8 cellular contexts compared by ENCODE assay signal in the genomic region with DNA sequence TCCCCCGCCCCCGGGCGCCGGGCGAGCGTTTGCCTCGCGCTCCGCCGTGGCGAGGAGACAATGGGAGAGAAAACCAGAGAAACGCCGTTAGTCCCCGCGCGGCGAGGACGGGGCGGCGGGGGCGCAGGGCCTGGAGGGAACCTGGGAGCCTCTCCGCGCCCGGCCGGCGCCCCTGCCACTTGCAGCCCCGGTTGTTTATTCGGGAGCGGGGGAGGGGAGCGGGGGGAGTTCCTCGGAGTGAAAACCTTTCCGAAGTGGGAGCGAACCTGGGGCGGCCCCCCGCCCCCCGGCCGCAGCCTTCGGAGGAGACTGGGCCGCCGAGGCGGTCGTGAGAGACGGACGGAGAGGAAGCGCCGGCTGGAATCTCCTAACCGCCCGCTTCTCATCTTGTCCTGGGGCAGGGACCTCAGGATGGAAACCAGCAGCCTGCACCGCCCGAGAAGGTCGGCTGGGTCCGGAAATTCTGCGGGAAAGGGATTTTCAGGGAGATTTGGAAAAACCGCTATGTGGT. TPM values are rescaled to one million over a fixed set of nuclear protein-coding genes. Genes with fewer than 3 reads are reported as not detected.
A peak's percentile ranks its signal among the peaks of the same experiment; 100 is the strongest.
DNase-seq lines count a peak whose midpoint lies in the region; ATAC-seq and TF ChIP-seq lines count a peak whose summit lies in the region.

No MANE protein-coding gene starts in this region.

- intact Hi-C loops in CD4-positive, alpha-beta T cell (cut with DNase I, micrococcal nuclease), result loop anchor here (1.0 to 2.0 kb wide), 2 partner anchors 15 to 42 kb away; no protein-coding TSS in a partner anchor

- no peaks in the 10 kb centered on the region for H3K9me3 Mint-ChIP-seq in CD4-positive, alpha-beta T cell

- H3K27me3 Mint-ChIP-seq in CD4-positive, alpha-beta T cell, result no peaks in the 10 kb centered on the region

- peak overlapping the region; percentile 82 for H3K27ac ChIP-seq in CD4-positive, alpha-beta T cell (ENCODE audit: low read depth, low read length)
- H3K27ac ChIP-seq in KMS-11, result no peak overlapping the region

- peak overlapping the region; percentile 78 for H2AFZ ChIP-seq in KMS-11 (ENCODE audit: low read depth)

- H3K9me3 ChIP-seq in CD4-positive, alpha-beta T cell (ENCODE audit: control insufficient read depth, low read length), result no peaks in the 10 kb centered on the region

- H3K4me3 Mint-ChIP-seq in CD4-positive, alpha-beta T cell, result peak overlapping the region; percentile 94

- H3K79me2 ChIP-seq in KMS-11 (ENCODE audit: insufficient read depth, low read depth), result 0 out of 2 replicates have a peak, but pooled peaks cover 4% of the 10 kb centered on the region

- TF ChIP-seq CTCF in CD4-positive, alpha-beta T cell (IDR thresholded peaks at IDR 0.05), result no peak
- no peak for TF ChIP-seq CTCF in KMS-11 (conservative IDR thresholded peaks at IDR 0.05; ENCODE audit: low read depth, low read length)

- CTCF ChIA-PET in CD4-positive, alpha-beta T cell (lab: Charles Lee), result interaction anchor here (1.0 to 1.5 kb wide), 3 partner anchors 8 to 18 kb away, joined by 3 to 4 read pairs (median 3); no protein-coding TSS in a partner anchor

- peak overlapping the region; percentile 96 for H3K27ac Mint-ChIP-seq in CD4-positive, alpha-beta T cell

- peaks cover 45% of the 10 kb centered on the region for H3K4me1 ChIP-seq in KMS-11 (ENCODE audit: low read depth, poor library complexity, severe bottlenecking)

- POLR2A ChIA-PET in CD4-positive, alpha-beta T cell (lab: Charles Lee), result interaction anchor here (0.6 to 6.1 kb wide), 26 partner anchors 9 to 306 kb away, joined by 3 to 104 read pairs (median 6); a partner anchor contains a TSS

- DNase-seq in CD4-positive, alpha-beta T cell, result peak in 7 of 10 experiments; percentile 19 to 52 (median 24)
- DNase-seq in activated T-cell treated with anti-CD3 and anti-CD28 coated beads, Interleukin-2, amount 50 U/mL, for 48 hours, result peak; percentile 53 to 55
- DNase-seq in glomerular visceral epithelial cell (ENCODE audit: extremely low spot score) (peak; percentile 21), retina (peak; percentile 73), NCI-H226 (no peak)

- H3K4me3 ChIP-seq in KMS-11 (IDR thresholded peaks at IDR 0.05; ENCODE audit: insufficient read depth, low read depth, low read length), result peak overlapping the region; percentile 81

- H3K36me3 ChIP-seq in KMS-11 (ENCODE audit: insufficient read depth), result no peaks in the 10 kb centered on the region

- peak overlapping the region; percentile 54; the same call in 1 of the 2 replicates for H3K9ac ChIP-seq in KMS-11

- no peaks in the 10 kb centered on the region for H4K20me1 ChIP-seq in KMS-11 (ENCODE audit: insufficient read depth)

- ATAC-seq in CD4-positive, alpha-beta T cell (ENCODE audit: poor library complexity), result no peak
- ATAC-seq in HG03571 (IDR thresholded peaks at IDR 0.05; ENCODE audit: unreplicated experiment), result no peak
- no peak for ATAC-seq in HG02981 (IDR thresholded peaks at IDR 0.05; ENCODE audit: unreplicated experiment)

- H3K27me3 ChIP-seq in CD4-positive, alpha-beta T cell (ENCODE audit: control insufficient read depth, insufficient read depth, low read length), result no peaks in the 10 kb centered on the region
- peaks cover 3% of the 10 kb centered on the region; the same call in 1 of the 2 replicates for H3K27me3 ChIP-seq in KMS-11 (ENCODE audit: insufficient read depth, low read depth)

- H3K4me1 Mint-ChIP-seq in CD4-positive, alpha-beta T cell (ENCODE audit: low read depth), result peaks cover 75% of the 10 kb centered on the region

- peaks cover 46% of the 10 kb centered on the region for H3K36me3 Mint-ChIP-seq in CD4-positive, alpha-beta T cell (ENCODE audit: low read depth)

- H3K4me2 ChIP-seq in KMS-11, result peak overlapping the region; percentile 79

RNA-seq across cellular contexts. Expression of a gene that starts 0.8 kb away (rescaled TPM):
- total RNA-seq in CD4-positive, alpha-beta T cell, result 100 to 1,000 TPM in 1 of 2 experiments, 10 to 100 TPM in 1; 97.6 to 110 TPM
